In the genomic region with DNA sequence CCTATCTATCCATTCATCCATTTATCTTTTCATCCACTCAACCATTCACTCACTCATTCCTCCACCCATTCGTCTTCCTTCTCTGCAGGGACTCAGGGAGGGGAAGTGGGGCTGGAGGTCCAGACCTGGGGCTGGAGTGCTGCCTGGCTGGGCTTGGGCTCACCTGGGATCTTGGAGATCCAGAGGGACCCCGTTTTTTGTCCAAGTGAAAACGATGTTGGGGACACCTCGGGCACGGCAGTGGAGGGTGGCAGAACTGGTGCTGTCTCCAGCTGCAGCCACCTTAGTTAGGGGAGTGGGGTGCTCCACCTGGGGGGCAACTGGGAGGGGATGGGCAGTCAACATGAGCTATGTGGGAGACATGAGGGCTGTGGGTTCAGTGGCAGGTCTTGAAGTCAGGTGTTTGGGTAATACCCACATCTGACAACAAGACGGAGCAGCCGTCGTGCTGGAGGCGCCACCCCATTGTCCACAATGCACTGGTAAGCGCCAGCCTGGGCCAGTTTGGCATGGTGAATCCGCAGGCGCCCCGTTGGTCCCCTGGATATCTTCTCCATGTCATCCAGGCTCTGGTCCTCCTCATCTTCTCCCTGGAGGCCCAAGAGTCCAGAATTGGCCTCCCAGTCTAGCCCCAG, we compare ENCODE assay signal across 32 cellular contexts. TPM values are rescaled to one million over a fixed set of nuclear protein-coding genes. Genes with fewer than 3 reads are reported as not detected.
"Had no signal": no experiment of that assay in that cellular context is flagged by ENCODE, and none has a peak within 500 bp of the region (broad histone marks: within the 10 kb centered on the region; RNA-seq: fewer than 3 reads in every experiment).

No MANE protein-coding gene starts in this region.

- H3K27ac ChIP-seq: stomach, suprapubic skin, testis, thoracic aorta, thyroid gland, tibial artery, tibial nerve, transverse colon, upper lobe of left lung, upper lobe of right lung, uterus, vagina had no signal

- H3K36me3 Mint-ChIP-seq: stimulated activated effector memory CD8-positive, alpha-beta T cell treated with anti-CD3 and anti-CD28 coated beads, Interleukin-12 subunit alpha, Interleukin-12 subunit beta, amount 100 ng/mL, for 72 hours; stimulated activated memory B cell treated with anti-CD40 and anti-IgM and Interleukin-4, amounts not matched to agents 10 μg/mL and 1 μg/mL and 100 μg/mL, for 72 hours; type B pancreatic cell had no signal

- H3K4me1 ChIP-seq: testis had no signal

- DNase-seq: stimulated activated CD4-positive, alpha-beta T cell treated with anti-CD3 and anti-CD28 coated beads, Interleukin-2, amount 100 ng/mL, for 48 hours; stimulated activated CD4-positive, alpha-beta T cell treated with anti-CD3 and anti-CD28 coated beads, Interleukin-4, amount 100 ng/mL, for 1 hour; stimulated activated CD4-positive, alpha-beta T cell treated with anti-CD3 and anti-CD28 coated beads, Interleukin-4, amount 100 ng/mL, for 24 hours; stimulated activated CD4-positive, alpha-beta T cell treated with anti-CD3 and anti-CD28 coated beads, Interleukin-4, amount 100 ng/mL, for 4 hours; stimulated activated CD8-positive, alpha-beta memory T cell treated with anti-CD3 and anti-CD28 coated beads, Interleukin-4, amount 100 ng/mL, for 48 hours; stimulated activated naive B cell treated with anti-CD40 and anti-IgM and Interleukin-4, amounts not matched to agents 10 μg/mL and 1 μg/mL and 100 μg/mL, for 72 hours; stimulated activated naive CD4-positive, alpha-beta T cell; stimulated activated naive CD4-positive, alpha-beta T cell treated with Interleukin-2 at 50 U/mL for 16 hours; stimulated activated naive CD8-positive, alpha-beta T cell treated with anti-CD3 and anti-CD28 coated beads, Interleukin-15, amount 100 ng/mL, for 72 hours; stimulated activated naive CD8-positive, alpha-beta T cell treated with anti-CD3 and anti-CD28 coated beads, Interleukin-15, Interleukin-2, amounts not matched to agents 100 U/mL and 50 U/mL, for 24 hours; stomach; substantia nigra; testis; thyroid gland; tibial artery; transverse colon; trophoblast cell; upper lobe of left lung; upper lobe of right lung; uterus had no signal

- H3K9me3 ChIP-seq: testis, thyroid gland, transverse colon, upper lobe of right lung, vagina had no signal

- H3K36me3 ChIP-seq: stomach, suprapubic skin, thoracic aorta, thyroid gland, tibial artery, tibial nerve, transverse colon, upper lobe of left lung, upper lobe of right lung, uterus, vagina had no signal

- H3K27me3 ChIP-seq: testis had no signal

- H3K4me3 ChIP-seq: stomach, suprapubic skin, testis, thoracic aorta, thyroid gland, tibial artery, tibial nerve, transverse colon, upper lobe of left lung, upper lobe of right lung, uterus, vagina had no signal

- H3K9me3 Mint-ChIP-seq: stimulated activated naive CD8-positive, alpha-beta T cell treated with anti-CD3 and anti-CD28 coated beads, Interleukin-15, Interleukin-2, amounts not matched to agents 100 ng/mL and 50 ng/mL, for 24 hours; type B pancreatic cell had no signal

- ATAC-seq: stimulated activated effector memory CD8-positive, alpha-beta T cell treated with anti-CD3 and anti-CD28 coated beads, Interleukin-12 subunit alpha, Interleukin-12 subunit beta, amount 100 ng/mL, for 72 hours; stimulated activated naive B cell treated with anti-CD40 and anti-IgM and Interleukin-4, amounts not matched to agents 10 μg/mL and 1 μg/mL and 100 μg/mL, for 72 hours; stimulated activated naive CD8-positive, alpha-beta T cell treated with anti-CD3 and anti-CD28 coated beads, Interleukin-15, amount 100 ng/mL, for 72 hours; stimulated activated naive CD8-positive, alpha-beta T cell treated with anti-CD3 and anti-CD28 coated beads, Interleukin-15, Interleukin-2, amounts not matched to agents 100 U/mL and 50 U/mL, for 24 hours; upper lobe of right lung had no signal

- H3K4me3 Mint-ChIP-seq: stimulated activated effector memory CD8-positive, alpha-beta T cell treated with anti-CD3 and anti-CD28 coated beads, Interleukin-12 subunit alpha, Interleukin-12 subunit beta, amount 100 ng/mL, for 72 hours; stimulated activated memory B cell treated with anti-CD40 and anti-IgM and Interleukin-4, amounts not matched to agents 10 μg/mL and 1 μg/mL and 100 μg/mL, for 72 hours; stimulated activated naive B cell treated with anti-CD40 and anti-IgM and Interleukin-4, amounts not matched to agents 10 μg/mL and 1 μg/mL and 100 μg/mL, for 72 hours; stimulated activated naive CD8-positive, alpha-beta T cell treated with anti-CD3 and anti-CD28 coated beads, Interleukin-15, amount 100 ng/mL, for 72 hours; stimulated activated naive CD8-positive, alpha-beta T cell treated with anti-CD3 and anti-CD28 coated beads, Interleukin-15, Interleukin-2, amounts not matched to agents 100 ng/mL and 50 ng/mL, for 24 hours; type B pancreatic cell had no signal

- H3K27ac Mint-ChIP-seq: stimulated activated effector memory CD8-positive, alpha-beta T cell treated with anti-CD3 and anti-CD28 coated beads, Interleukin-12 subunit alpha, Interleukin-12 subunit beta, amount 100 ng/mL, for 72 hours; stimulated activated memory B cell treated with anti-CD40 and anti-IgM and Interleukin-4, amounts not matched to agents 10 μg/mL and 1 μg/mL and 100 μg/mL, for 72 hours; stimulated activated naive B cell treated with anti-CD40 and anti-IgM and Interleukin-4, amounts not matched to agents 10 μg/mL and 1 μg/mL and 100 μg/mL, for 72 hours; stimulated activated naive CD8-positive, alpha-beta T cell treated with anti-CD3 and anti-CD28 coated beads, Interleukin-15, amount 100 ng/mL, for 72 hours; stimulated activated naive CD8-positive, alpha-beta T cell treated with anti-CD3 and anti-CD28 coated beads, Interleukin-15, Interleukin-2, amounts not matched to agents 100 ng/mL and 50 ng/mL, for 24 hours; type B pancreatic cell had no signal

RNA-seq across cellular contexts. Expression of gene NPHS1, which starts 10.2 kb away (rescaled TPM):
- total RNA-seq: subcutaneous adipose tissue, suprapubic skin, thoracic aorta, thyroid gland, tibial nerve, transverse colon, upper lobe of left lung, upper lobe of right lung, ureter, vagina had no signal
- polyA plus RNA-seq: urinary bladder had no signal

RNA-seq across cellular contexts. Expression of gene KIRREL2, which starts 14.6 kb away (rescaled TPM):
- total RNA-seq: subcutaneous adipose tissue, suprapubic skin, transverse colon, upper lobe of right lung, ureter, urinary bladder, vagina had no signal
- polyA plus RNA-seq: urinary bladder had no signal

RNA-seq across cellular contexts. Expression of gene PRODH2, which starts 29.4 kb away (rescaled TPM):
- total RNA-seq: stomach, subcutaneous adipose tissue, suprapubic skin, temporal lobe, thoracic aorta, thyroid gland, tibial nerve, transverse colon, upper lobe of left lung, upper lobe of right lung, ureter, urinary bladder, uterus, vagina had no signal
